Comparison of ENCODE assay signal across 8 cellular contexts in the genomic region with DNA sequence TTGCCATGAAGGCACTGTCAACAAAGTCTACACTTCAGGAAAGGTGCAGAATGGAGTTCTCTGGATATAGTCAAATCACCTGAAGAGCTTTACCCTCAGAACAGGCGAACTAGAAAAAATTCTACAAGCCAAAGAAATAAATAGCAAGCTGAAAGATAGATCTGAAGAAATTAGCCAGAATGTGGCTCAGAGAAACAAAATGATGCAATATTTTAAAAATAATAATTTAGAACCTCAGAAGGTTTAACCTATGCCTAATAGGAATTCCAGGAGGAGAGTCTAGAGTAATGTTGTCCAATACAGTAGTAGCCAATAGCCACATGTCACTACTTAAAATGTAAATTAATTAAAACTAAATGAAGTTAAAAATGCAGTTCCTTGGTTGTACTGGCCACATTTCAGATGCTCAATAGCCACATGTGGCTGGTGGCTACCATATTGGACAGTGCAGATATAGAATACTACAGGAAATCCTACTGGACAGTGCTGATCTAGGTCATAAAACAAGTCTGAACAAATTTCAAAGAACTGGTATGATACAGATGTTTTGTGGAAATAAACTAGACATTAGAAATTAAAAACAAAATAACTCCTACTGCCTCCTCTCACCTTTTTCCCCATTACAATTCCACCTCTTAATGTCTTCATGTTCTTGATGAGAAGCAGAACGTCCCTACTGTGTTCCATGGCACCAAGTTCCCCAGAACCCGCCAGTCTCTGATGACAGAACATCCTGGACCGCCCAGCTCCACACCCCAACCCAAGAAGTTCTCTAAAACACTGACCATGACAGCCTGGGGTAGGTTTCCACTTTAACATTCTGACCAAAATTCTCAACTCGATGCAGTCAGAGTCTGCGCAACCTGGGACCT. TPM values are rescaled to one million over a fixed set of nuclear protein-coding genes. Genes with fewer than 3 reads are reported as not detected.
A peak's percentile ranks its signal among the peaks of the same experiment; 100 is the strongest.
DNase-seq lines count a peak whose midpoint lies in the region; ATAC-seq and TF ChIP-seq lines count a peak whose summit lies in the region.

No MANE protein-coding gene starts in this region.

- peak overlapping the region; percentile 91 for H3K4me2 ChIP-seq in HCT116 (ENCODE audit: low read length)

- H3K36me3 ChIP-seq in HCT116 (ENCODE audit: control insufficient read depth in 1 of 2, insufficient read depth in 2 of 2, low read length in 2 of 2): no peaks in the 10 kb centered on the region

- H3K4me3 Mint-ChIP-seq in neural crest cell: peak overlapping the region; percentile 98

- peaks cover 18% of the 10 kb centered on the region for H3K4me1 Mint-ChIP-seq in neural crest cell

- DNase-seq in HCT116 (ENCODE audit: low read depth, low spot score) (no peak), OCI-M1 (lab: John Stamatoyannopoulos, UW) (peak; percentile 63), epithelial cell of prostate (ENCODE audit: low read depth, low spot score) (no peak), neural crest cell (ENCODE audit: low read depth, low spot score) (no peak), T1000 (lab: John Stamatoyannopoulos, UW) (no peak), NCI-H345 treated with DMSO at 0.1 percent for 48 hours (lab: John Stamatoyannopoulos, UW; ENCODE audit: unreplicated experiment) (no peak)
- no peak for DNase-seq in activated CD8-positive, alpha-beta memory T cell treated with anti-CD3 and anti-CD28 coated beads for 24 hours

- TF ChIP-seq CTCF in HCT116 (IDR thresholded peaks at IDR 0.05 in 2 of 3, conservative IDR thresholded peaks at IDR 0.05 in 1 of 3; ENCODE audit: borderline replicate concordance in 1 of 3, insufficient read depth in 1 of 3, low read depth in 2 of 3, low read length in 2 of 3) (no peak), neural crest cell (conservative IDR thresholded peaks at IDR 0.05) (no peak)

- no peak for TF ChIP-seq RAD21 in HCT116 (IDR thresholded peaks at IDR 0.05; ENCODE audit: low read depth)

- peak; percentile 41 for ATAC-seq in GM18498 (IDR thresholded peaks at IDR 0.05; ENCODE audit: unreplicated experiment)
- ATAC-seq in HCT116: peak; percentile 58

- H3K27me3 ChIP-seq in HCT116 (ENCODE audit: insufficient read depth, low read length): peaks cover 9% of the 10 kb centered on the region; the same call in 1 of the 2 replicates

- peaks cover 8% of the 10 kb centered on the region; the same call in 1 of the 2 replicates for H3K9me2 ChIP-seq in HCT116 (ENCODE audit: insufficient read depth)

- RAD21 ChIA-PET in HCT116 (lab: Charles Lee; ENCODE audit: low non-redundant PET in 1 of 2, low total read pairs in 2 of 2, uncharacterized antibody in 2 of 2, unreplicated experiment in 2 of 2): no interaction called here

- peaks cover 4 to 15% of the 10 kb centered on the region in 2 experiments; a peak in 3 of 4 replicates for H3K4me1 ChIP-seq in HCT116 (ENCODE audit: control insufficient read depth in 1 of 2, insufficient read depth in 2 of 2, low read length in 2 of 2)

- peak overlapping the region; percentile 82 for H3K9ac ChIP-seq in HCT116 (ENCODE audit: low read length)

- peak overlapping the region; percentile 85 to 97 for H3K4me3 ChIP-seq in HCT116 (replicated peaks in 1 of 2; ENCODE audit: low read depth in 1 of 2, low read length in 2 of 2)

- intact Hi-C loops in HCT116 (cut with micrococcal nuclease): no loop called here

- H3K79me2 ChIP-seq in HCT116 (ENCODE audit: insufficient read depth, low read length): peaks cover 9% of the 10 kb centered on the region

- H3K9me3 Mint-ChIP-seq in neural crest cell: no peaks in the 10 kb centered on the region

- H3K27me3 Mint-ChIP-seq in neural crest cell (ENCODE audit: low read depth): peaks cover 19% of the 10 kb centered on the region

- H3K36me3 Mint-ChIP-seq in neural crest cell (ENCODE audit: low read depth): no peaks in the 10 kb centered on the region

- no peaks in the 10 kb centered on the region for H3K9me3 ChIP-seq in HCT116 (ENCODE audit: control insufficient read depth in 1 of 2, insufficient read depth in 1 of 2, low read depth in 1 of 2, low read length in 2 of 2)

- H2AFZ ChIP-seq in HCT116 (ENCODE audit: low read depth, low read length, poor library complexity, severe bottlenecking): peak overlapping the region; percentile 63

- peak overlapping the region; percentile 6; the same call in 1 of the 2 replicates for H3K27ac ChIP-seq in HCT116 (ENCODE audit: low read depth, low read length)
- peak overlapping the region; percentile 49 for H3K27ac ChIP-seq in epithelial cell of prostate

- H3K27ac Mint-ChIP-seq in neural crest cell (ENCODE audit: unreplicated experiment): peak overlapping the region; percentile 95

- TSS peak; percentile 86 for BruUV-seq in HCT116 (replicated peaks; lab: Mats Ljungman, UMichigan)

- CTCF ChIA-PET in HCT116 (lab: Charles Lee): interaction anchor here (1.5 to 2.6 kb wide), 3 partner anchors 32 to 148 kb away, joined by 3 to 13 read pairs (median 4); no protein-coding TSS in a partner anchor

- no peak for TF ChIP-seq POLR2A in HCT116 (IDR thresholded peaks at IDR 0.05; ENCODE audit: borderline replicate concordance, extremely low read depth, insufficient read depth, insufficient read length)

- H4K20me1 ChIP-seq in HCT116 (ENCODE audit: insufficient read depth): no peaks in the 10 kb centered on the region

- POLR2A ChIA-PET in HCT116 (lab: Charles Lee): interaction anchor here (0.8 to 1.6 kb wide), 3 partner anchors 9 to 361 kb away, joined by 3 to 4 read pairs (median 3); no protein-coding TSS in a partner anchor

TF ChIP-seq in HCT116, 20 proteins besides CTCF, POLR2A, EP300 and RAD21:
- TF ChIP-seq EZH2 (IDR thresholded peaks at IDR 0.05): no peak
- TF ChIP-seq FOSL1 (IDR thresholded peaks at IDR 0.05; ENCODE audit: low read depth): no peak
- TF ChIP-seq, protein P1, sequence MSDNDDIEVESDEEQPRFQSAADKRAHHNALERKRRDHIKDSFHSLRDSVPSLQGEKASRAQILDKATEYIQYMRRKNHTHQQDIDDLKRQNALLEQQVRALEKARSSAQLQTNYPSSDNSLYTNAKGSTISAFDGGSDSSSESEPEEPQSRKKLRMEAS (IDR thresholded peaks at IDR 0.05): peak; percentile 40

RNA-seq across cellular contexts. Expression of a gene that starts 0.6 kb away (rescaled TPM):
- total RNA-seq in HCT116 (2021; ENCODE audit: unreplicated experiment) (7.6 TPM), neural crest cell (13.9 and 15.6 TPM in 2 replicates)
- 3.9 and 4.4 TPM in 2 replicates for polyA plus RNA-seq in HCT116 (2012)

RNA-seq across cellular contexts. Expression of a gene that starts 26.9 kb away (rescaled TPM):
- total RNA-seq in HCT116 (2021; ENCODE audit: unreplicated experiment): not detected
- polyA plus RNA-seq in HCT116 (2012): not detected in 2 replicates
- not detected in 2 replicates for total RNA-seq in neural crest cell
